Comparison of ENCODE assay signal across 8 cellular contexts in the genomic region with DNA sequence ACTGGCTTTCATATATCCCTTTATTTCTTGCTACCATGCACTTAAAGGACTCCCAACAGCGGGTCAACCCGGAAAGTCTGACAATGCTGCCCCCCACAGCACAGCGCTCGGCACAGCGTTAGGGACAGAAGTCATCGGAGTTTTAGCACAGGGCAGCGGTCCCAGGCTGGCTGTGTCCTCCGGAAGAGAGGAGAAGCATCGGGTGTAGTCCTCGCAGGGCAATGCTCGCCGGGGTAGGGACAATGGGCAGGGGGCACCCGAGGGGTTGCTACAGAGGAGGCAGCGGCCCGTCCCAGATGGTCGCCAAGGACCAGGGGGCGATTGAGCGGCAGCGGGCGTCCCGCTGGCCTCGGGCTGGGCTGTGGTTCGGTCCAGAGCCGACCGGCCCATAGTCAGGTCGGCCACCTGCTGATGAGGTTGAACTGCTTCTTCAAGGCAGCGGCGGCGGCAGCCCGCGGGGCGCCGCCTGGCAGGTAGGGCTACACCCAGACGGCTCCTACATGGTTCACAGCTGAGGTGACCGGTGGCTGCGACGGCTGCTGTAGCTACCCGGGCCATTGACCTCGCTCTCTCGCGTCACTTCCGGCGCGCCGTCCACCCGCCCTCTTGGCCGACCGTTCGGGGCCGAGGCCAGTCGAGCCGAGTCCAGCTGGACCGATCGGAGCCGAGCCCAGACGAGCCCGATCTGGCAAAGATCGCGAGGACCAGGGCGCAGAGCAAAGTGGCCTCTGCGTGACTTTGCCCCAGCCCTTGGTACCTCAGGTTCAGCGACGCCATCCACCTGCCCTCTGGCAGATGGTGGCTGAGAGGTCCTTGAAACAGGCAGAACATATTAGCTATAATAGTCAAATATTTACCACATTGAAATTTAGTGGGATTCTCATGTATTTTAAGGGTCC. TPM values are rescaled to one million over a fixed set of nuclear protein-coding genes. Genes with fewer than 3 reads are reported as not detected.
DNase-seq lines count a peak whose midpoint lies in the region; ATAC-seq and TF ChIP-seq lines count a peak whose summit lies in the region.

No MANE protein-coding gene starts in this region.

- CTCF ChIA-PET in activated B cell treated with CpG ODN at 0.5 μM for 24 hours (lab: Charles Lee) = interaction anchor here (0.8 to 4.6 kb wide), 8 partner anchors 13 to 151 kb away, joined by 3 to 32 read pairs (median 3); no protein-coding TSS in a partner anchor

- peaks cover 11% of the 10 kb centered on the region for H3K36me3 Mint-ChIP-seq in activated B cell treated with CpG ODN at 0.5 μM for 24 hours (ENCODE audit: low read depth)
- H3K36me3 Mint-ChIP-seq in central memory CD8-positive, alpha-beta T cell (ENCODE audit: insufficient read depth) = peaks cover 9% of the 10 kb centered on the region

- peaks cover 30% of the 10 kb centered on the region for H3K4me1 Mint-ChIP-seq in activated B cell treated with CpG ODN at 0.5 μM for 24 hours
- peaks cover 29% of the 10 kb centered on the region for H3K4me1 Mint-ChIP-seq in central memory CD8-positive, alpha-beta T cell

- no peak for TF ChIP-seq CTCF in activated B cell treated with CpG ODN at 0.5 μM for 24 hours (IDR thresholded peaks at IDR 0.05)

- peak; percentile 85 for TF ChIP-seq POLR2A in GM15510 (IDR thresholded peaks at IDR 0.05; ENCODE audit: borderline replicate concordance, extremely low read depth, insufficient read length)

- POLR2A ChIA-PET in activated B cell treated with CpG ODN at 0.5 μM for 24 hours (lab: Charles Lee) = interaction anchor here (0.7 to 3.3 kb wide), 13 partner anchors 10 to 116 kb away, joined by 3 to 31 read pairs (median 5); a partner anchor contains a TSS

- H3K27me3 Mint-ChIP-seq in activated B cell treated with CpG ODN at 0.5 μM for 24 hours = no peaks in the 10 kb centered on the region
- H3K27me3 Mint-ChIP-seq in central memory CD8-positive, alpha-beta T cell = no peaks in the 10 kb centered on the region

- intact Hi-C loops in activated B cell treated with CpG ODN at 0.5 μM for 24 hours (cut with micrococcal nuclease) = loop anchor here (1.0 to 2.0 kb wide), 4 partner anchors 41 to 150 kb away; no protein-coding TSS in a partner anchor

- peak overlapping the region; percentile 96 for H3K4me3 Mint-ChIP-seq in activated B cell treated with CpG ODN at 0.5 μM for 24 hours
- peak overlapping the region; percentile 97 for H3K4me3 Mint-ChIP-seq in central memory CD8-positive, alpha-beta T cell

- ATAC-seq in HG03025 (IDR thresholded peaks at IDR 0.05; ENCODE audit: low FRiP score, unreplicated experiment) (peak; percentile 36), activated B cell treated with CpG ODN at 0.5 μM for 24 hours (ENCODE audit: low read depth) (peak; percentile 43), HG02763 (IDR thresholded peaks at IDR 0.05; ENCODE audit: unreplicated experiment) (no peak)
- peak; percentile 3 for ATAC-seq in central memory CD8-positive, alpha-beta T cell (replicated peaks; ENCODE audit: extremely low read depth, poor library complexity, severe bottlenecking)

- H3K9me3 Mint-ChIP-seq in activated B cell treated with CpG ODN at 0.5 μM for 24 hours = no peaks in the 10 kb centered on the region
- H3K9me3 Mint-ChIP-seq in central memory CD8-positive, alpha-beta T cell = no peaks in the 10 kb centered on the region

- DNase-seq in NCI-H2196 treated with DMSO at 0.1 percent for 48 hours (lab: John Stamatoyannopoulos, UW; ENCODE audit: unreplicated experiment) (peak; percentile 79), activated B cell treated with CpG ODN at 0.5 μM for 24 hours (peak; percentile 72), iris pigment epithelial cell (ENCODE audit: low read depth) (peak; percentile 89), smooth muscle cell of the brain vasculature (ENCODE audit: low read depth, low spot score) (peak; percentile 46)
- DNase-seq in central memory CD8-positive, alpha-beta T cell (ENCODE audit: low spot score in 2 of 2) = peak; percentile 47 to 56

- peak overlapping the region; percentile 90 for H3K27ac Mint-ChIP-seq in activated B cell treated with CpG ODN at 0.5 μM for 24 hours
- peak overlapping the region; percentile 95 for H3K27ac Mint-ChIP-seq in central memory CD8-positive, alpha-beta T cell (ENCODE audit: low read depth)

RNA-seq across cellular contexts. Expression of a gene that starts 4.7 kb away (rescaled TPM):
- total RNA-seq in activated B cell treated with CpG ODN at 0.5 μM for 24 hours = 32.2 and 33.6 TPM in 2 replicates
